Comparison of ENCODE assay signal across 14 cellular contexts in genomic region chr1:178412400-178412770, GRCh38.
DNase-seq lines count a peak whose midpoint lies in the region; ATAC-seq, FAIRE-seq and TF ChIP-seq lines count a peak whose summit lies in the region.
"Had no signal": no experiment of that assay in that cellular context is flagged by ENCODE, and none has a peak within 500 bp of the region (broad histone marks: within the 10 kb centered on the region; RNA-seq: fewer than 3 reads in every experiment).

No MANE protein-coding gene starts in this region.

- no peak overlapping the region for H3K9ac ChIP-seq in MM.1S (ENCODE audit: low read length)

- H3K27ac ChIP-seq in MM.1S (ENCODE audit: low read length), result peak overlapping the region; percentile 16; the same call in 1 of the 2 replicates
- H3K27ac ChIP-seq: C4-2B, transverse colon had no signal

- H3K27me3 Mint-ChIP-seq in osteocyte (ENCODE audit: unreplicated experiment) (no peaks in the 10 kb centered on the region), WTC11 (ENCODE audit: low read depth) (no peaks in the 10 kb centered on the region)
- H3K27me3 Mint-ChIP-seq: activated CD8-positive, alpha-beta memory T cell treated with anti-CD3 and anti-CD28 coated beads, Interleukin-2, amount 10 ng/mL, durations not matched to agents 7 days and 5 days had no signal

- H3K4me3 Mint-ChIP-seq in osteocyte (ENCODE audit: unreplicated experiment), result no peak overlapping the region
- no peak overlapping the region for H3K4me3 Mint-ChIP-seq in WTC11
- H3K4me3 Mint-ChIP-seq: activated CD8-positive, alpha-beta memory T cell treated with anti-CD3 and anti-CD28 coated beads, Interleukin-2, amount 10 ng/mL, durations not matched to agents 7 days and 5 days; brain had no signal

- DNase-seq in GM18507 (ENCODE audit: extremely low spot score, insufficient read length, low read depth) (peak; percentile 1), MM.1S (peak; percentile 71), NCI-H748 treated with DMSO at 0.1 percent for 48 hours (lab: John Stamatoyannopoulos, UW) (no peak), DMS79 (lab: John Stamatoyannopoulos, UW) (no peak), osteocyte (ENCODE audit: extremely low spot score, unreplicated experiment) (no peak), WTC11 (ENCODE audit: low spot score) (no peak)
- DNase-seq: activated CD8-positive, alpha-beta memory T cell treated with anti-CD3 and anti-CD28 coated beads, Interleukin-2, amount 10 ng/mL, durations not matched to agents 7 days and 5 days; NCI-H446; posterior cingulate gyrus; transverse colon had no signal

- H3K36me3 ChIP-seq in MM.1S (replicated peaks; ENCODE audit: insufficient read depth, low read length), result no peaks in the 10 kb centered on the region
- H3K36me3 ChIP-seq: transverse colon had no signal

- H3K4me2 ChIP-seq in MM.1S (ENCODE audit: low read depth, low read length), result peak overlapping the region; percentile 67

- peak; percentile 81 for FAIRE-seq in GM18507 (lab: Jason Lieb, UNC)

- peaks cover 24% of the 10 kb centered on the region for H3K36me3 Mint-ChIP-seq in osteocyte (ENCODE audit: unreplicated experiment)
- H3K36me3 Mint-ChIP-seq in WTC11, result peaks cover 8% of the 10 kb centered on the region
- H3K36me3 Mint-ChIP-seq: activated CD8-positive, alpha-beta memory T cell treated with anti-CD3 and anti-CD28 coated beads, Interleukin-2, amount 10 ng/mL, durations not matched to agents 7 days and 5 days had no signal

- 0 out of 2 replicates have a peak overlapping the region, but pooled peaks have one; percentile 11 for H3K4me3 ChIP-seq in MM.1S (ENCODE audit: low read length)
- H3K4me3 ChIP-seq: transverse colon had no signal

- POLR2A ChIA-PET in WTC11 (lab: Charles Lee), result no interaction called here

- H3K27me3 ChIP-seq in MM.1S (replicated peaks; ENCODE audit: insufficient read depth, low read length), result no peaks in the 10 kb centered on the region
- H3K27me3 ChIP-seq: transverse colon had no signal

- H2AFZ ChIP-seq in MM.1S (ENCODE audit: low read length), result no peak overlapping the region

- no peaks in the 10 kb centered on the region for H3K79me2 ChIP-seq in MM.1S (ENCODE audit: low read length)

- H3K9me3 Mint-ChIP-seq in osteocyte (ENCODE audit: unreplicated experiment) (peaks cover 35% of the 10 kb centered on the region), WTC11 (peaks cover 18% of the 10 kb centered on the region)

- peaks cover 10% of the 10 kb centered on the region for H3F3A ChIP-seq in MM.1S (ENCODE audit: insufficient read depth, low read length)

- H3K27ac Mint-ChIP-seq in osteocyte (ENCODE audit: unreplicated experiment) (no peak overlapping the region), WTC11 (no peak overlapping the region)
- H3K27ac Mint-ChIP-seq: activated CD8-positive, alpha-beta memory T cell treated with anti-CD3 and anti-CD28 coated beads, Interleukin-2, amount 10 ng/mL, durations not matched to agents 7 days and 5 days; brain had no signal

- ATAC-seq in GM21360 (IDR thresholded peaks at IDR 0.05; ENCODE audit: unreplicated experiment) (peak; percentile 83), HG02973 (IDR thresholded peaks at IDR 0.05; ENCODE audit: unreplicated experiment) (peak; percentile 92), WTC11 (no peak)
- ATAC-seq: activated CD8-positive, alpha-beta memory T cell treated with anti-CD3 and anti-CD28 coated beads, Interleukin-2, amount 10 ng/mL, durations not matched to agents 7 days and 5 days had no signal

- CTCF ChIA-PET in WTC11 (lab: Charles Lee), result interaction anchor here (0.5 to 0.8 kb wide), 3 partner anchors 32 to 88 kb away, joined by 3 to 5 read pairs (median 4); no protein-coding TSS in a partner anchor

- TF ChIP-seq CTCF in MM.1S (IDR thresholded peaks at IDR 0.05; ENCODE audit: low read length) (no peak), osteocyte (IDR thresholded peaks at IDR 0.05) (no peak), WTC11 (IDR thresholded peaks at IDR 0.05) (no peak)

- H3K4me1 Mint-ChIP-seq in osteocyte (ENCODE audit: unreplicated experiment), result peaks cover 6% of the 10 kb centered on the region
- peaks cover 17% of the 10 kb centered on the region for H3K4me1 Mint-ChIP-seq in WTC11
- H3K4me1 Mint-ChIP-seq: activated CD8-positive, alpha-beta memory T cell treated with anti-CD3 and anti-CD28 coated beads, Interleukin-2, amount 10 ng/mL, durations not matched to agents 7 days and 5 days had no signal

- no peaks in the 10 kb centered on the region for H3K9me2 ChIP-seq in MM.1S (replicated peaks; ENCODE audit: insufficient read depth, low read length)

- H3K4me1 ChIP-seq in MM.1S (ENCODE audit: low read length), result peaks cover 22% of the 10 kb centered on the region
- H3K4me1 ChIP-seq: transverse colon had no signal

- no peaks in the 10 kb centered on the region for H4K20me1 ChIP-seq in MM.1S (ENCODE audit: insufficient read depth, low read length)

- H3K9me3 ChIP-seq in MM.1S (replicated peaks; ENCODE audit: insufficient read depth, low read length), result no peaks in the 10 kb centered on the region
- H3K9me3 ChIP-seq: transverse colon had no signal

TF ChIP-seq in WTC11, 78 proteins besides CTCF, POLR2A, EP300 and RAD21 (continues in another document):
- TF ChIP-seq STAT6 (CRISPR knock-in tag; conservative IDR thresholded peaks at IDR 0.05; ENCODE audit: low read depth) (no peak), ZSCAN18 (CRISPR knock-in tag; IDR thresholded peaks at IDR 0.05) (no peak), TCF7 (CRISPR knock-in tag; IDR thresholded peaks at IDR 0.05; ENCODE audit: low read depth) (no peak), RELA (CRISPR knock-in tag; IDR thresholded peaks at IDR 0.05; ENCODE audit: borderline replicate concordance) (no peak), ZNF232 (CRISPR knock-in tag; IDR thresholded peaks at IDR 0.05) (no peak), JAZF1 (CRISPR knock-in tag; IDR thresholded peaks at IDR 0.05) (no peak), SP1 (CRISPR knock-in tag; conservative IDR thresholded peaks at IDR 0.05) (no peak), ATF3 (CRISPR knock-in tag; conservative IDR thresholded peaks at IDR 0.05) (no peak), CDX4 (CRISPR knock-in tag; IDR thresholded peaks at IDR 0.05; ENCODE audit: borderline replicate concordance) (no peak), ZNF263 (CRISPR knock-in tag; IDR thresholded peaks at IDR 0.05; ENCODE audit: low read depth) (no peak), FOXP4 (CRISPR knock-in tag; IDR thresholded peaks at IDR 0.05) (no peak), NFATC4 (CRISPR knock-in tag; IDR thresholded peaks at IDR 0.05) (no peak), HMGA2 (CRISPR knock-in tag; IDR thresholded peaks at IDR 0.05) (no peak), ZBTB21 (CRISPR knock-in tag; IDR thresholded peaks at IDR 0.05; ENCODE audit: borderline replicate concordance) (no peak)

Comparison
In these comparisons a context has a peak if more than half of its experiments do, and no peak if none do; other contexts are left out.
1. DNase-seq: peak in GM18507 (single experiment) and MM.1S (single experiment); none in NCI-H748 treated with DMSO at 0.1 percent for 48 hours (single experiment), DMS79 (single experiment), osteocyte (single experiment) and WTC11 (single experiment).